ENCODE assay signal across 13 cellular contexts in the genomic region with DNA sequence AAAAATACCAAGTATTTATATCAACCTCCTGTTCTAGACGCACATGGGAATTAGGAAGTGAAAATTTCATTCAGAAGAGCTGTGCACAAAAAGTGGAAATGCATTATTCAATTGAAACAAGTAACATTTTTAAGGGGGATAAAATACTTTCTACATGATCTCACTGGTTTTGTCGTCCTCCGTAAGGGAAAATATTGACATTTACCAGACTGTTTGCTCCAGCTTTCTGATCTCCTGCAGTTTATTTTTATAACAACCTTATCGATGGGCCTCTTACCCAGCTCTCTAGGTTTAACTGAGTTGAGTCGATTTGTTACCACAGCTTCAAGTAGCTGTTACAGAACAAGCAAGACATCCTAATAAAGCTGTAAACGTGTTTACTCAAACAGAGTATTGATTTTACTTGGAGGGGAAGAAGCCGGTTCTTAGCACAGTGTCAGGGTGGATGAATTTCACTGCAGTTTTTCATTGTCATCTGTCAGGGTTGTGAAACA.
A peak's percentile ranks its signal among the peaks of the same experiment; 100 is the strongest.
DNase-seq lines count a peak whose midpoint lies in the region; ATAC-seq and TF ChIP-seq lines count a peak whose summit lies in the region.
"Had no signal": no experiment of that assay in that cellular context is flagged by ENCODE, and none has a peak within 500 bp of the region (broad histone marks: within the 10 kb centered on the region; RNA-seq: fewer than 3 reads in every experiment).

No MANE protein-coding gene starts in this region.

- no peak for TF ChIP-seq POLR2A in lower leg skin (IDR thresholded peaks at IDR 0.05)

- CTCF ChIA-PET in T-cell (lab: Charles Lee), result no interaction called here

- peak; percentile 54 for ATAC-seq in HG02870 (IDR thresholded peaks at IDR 0.05; ENCODE audit: unreplicated experiment)
- ATAC-seq in left colon, result peak; percentile 10
- no peak for ATAC-seq in T-cell (replicated peaks in 1 of 4)
- ATAC-seq: lower lobe of right lung had no signal

- H3K4me1 ChIP-seq in endodermal cell (ENCODE audit: control insufficient read depth, insufficient read depth, low read length), result no peaks in the 10 kb centered on the region
- H3K4me1 ChIP-seq: SJSA1, testis had no signal

- no peak overlapping the region for H3K27ac ChIP-seq in endodermal cell (ENCODE audit: low read depth, low read length)
- H3K27ac ChIP-seq: lower lobe of right lung, SJSA1, testis had no signal

- intact Hi-C loops in left colon (cut with DNase I, micrococcal nuclease) (no loop called here), lower leg skin (cut with DNase I; ENCODE audit: low total_unique reads) (no loop called here)

- peak; percentile 67 for DNase-seq in DMS79 treated with DMSO at 0.1 percent for 48 hours (lab: John Stamatoyannopoulos, UW)
- DNase-seq in NOMO-1 treated with dmso at 0.1 percent for 144 hours (lab: John Stamatoyannopoulos, UW; ENCODE audit: unreplicated experiment), result peak; percentile 25
- DNase-seq in left colon, result no peak
- DNase-seq in NCI-H2081 (lab: John Stamatoyannopoulos, UW), result no peak
- DNase-seq in endodermal cell, result no peak
- no peak for DNase-seq in T-cell
- no peak for DNase-seq in lower leg skin (ENCODE audit: low spot score in 2 of 2)
- DNase-seq: C1 segment of cervical spinal cord, lower lobe of right lung, NCI-H1694, testis had no signal

- WGBS in endodermal cell (ENCODE audit: insufficient coverage in 1 of 2, insufficient read length in 1 of 2), 2 experiments, result 91 to 95% methylated on average over 4 to 7 of the region's 7 CpGs
- 65 to 70% methylated on average over 7 of the region's 7 CpGs for WGBS in lower leg skin, 2 donors

- H3K4me3 ChIP-seq in endodermal cell (ENCODE audit: low read length) (no peak overlapping the region), lower leg skin (ENCODE audit: low read depth, poor library complexity, severe bottlenecking) (no peak overlapping the region)
- H3K4me3 ChIP-seq: lower lobe of right lung, SJSA1, testis had no signal

- H3K9me3 ChIP-seq in endodermal cell (ENCODE audit: control insufficient read depth, low read length), result no peaks in the 10 kb centered on the region
- H3K9me3 ChIP-seq: lower lobe of right lung, SJSA1, testis had no signal

- no peaks in the 10 kb centered on the region for H3K36me3 Mint-ChIP-seq in endodermal cell (ENCODE audit: low read depth)
- peaks cover 33% of the 10 kb centered on the region for H3K36me3 Mint-ChIP-seq in T-cell

- no peak overlapping the region for H3K9ac ChIP-seq in endodermal cell (ENCODE audit: extremely low read depth, low read length, poor library complexity, severe bottlenecking)

- no peak overlapping the region for H3K27ac Mint-ChIP-seq in endodermal cell
- no peak overlapping the region for H3K27ac Mint-ChIP-seq in T-cell

- POLR2A ChIA-PET in T-cell (lab: Charles Lee), result no interaction called here

- H3K27me3 Mint-ChIP-seq in endodermal cell (ENCODE audit: insufficient read depth) (no peaks in the 10 kb centered on the region), T-cell (no peaks in the 10 kb centered on the region)

- no peaks in the 10 kb centered on the region for H3K36me3 ChIP-seq in endodermal cell (ENCODE audit: control insufficient read depth, insufficient read depth, low read length)
- H3K36me3 ChIP-seq: lower lobe of right lung, SJSA1 had no signal

- no peaks in the 10 kb centered on the region for H3K27me3 ChIP-seq in endodermal cell (ENCODE audit: control insufficient read depth, insufficient read depth, low read length, poor library complexity, severe bottlenecking)
- H3K27me3 ChIP-seq: SJSA1, testis had no signal

- TF ChIP-seq CTCF in endodermal cell (conservative IDR thresholded peaks at IDR 0.05) (no peak), lower leg skin (IDR thresholded peaks at IDR 0.05) (no peak)

- H3K9me3 Mint-ChIP-seq in endodermal cell (no peaks in the 10 kb centered on the region), T-cell (no peaks in the 10 kb centered on the region)

- no peaks in the 10 kb centered on the region for H3K4me1 Mint-ChIP-seq in endodermal cell
- peaks cover 17 to 20% (median 18%) of the 10 kb centered on the region in 3 donors for H3K4me1 Mint-ChIP-seq in T-cell

- no peak overlapping the region for H3K4me3 Mint-ChIP-seq in endodermal cell
- no peak overlapping the region for H3K4me3 Mint-ChIP-seq in T-cell

Comparison
In these comparisons a context has a peak if more than half of its experiments do, and no peak if none do; other contexts are left out.
1. DNase-seq: peak in DMS79 treated with DMSO at 0.1 percent for 48 hours (single experiment) and NOMO-1 treated with dmso at 0.1 percent for 144 hours (single experiment); none in left colon (0 of 2), NCI-H2081 (0 of 2), endodermal cell (single experiment), T-cell (0 of 34) and lower leg skin (0 of 2).
2. ATAC-seq: peak in HG02870 (single experiment) and left colon (single experiment); none in T-cell (0 of 4).